ENCODE assay signal across 2 cellular contexts in genomic region chr6:132635288-132635687, GRCh38. TPM values are rescaled to one million over a fixed set of nuclear protein-coding genes. Genes with fewer than 3 reads are reported as not detected.
"Had no signal": no experiment of that assay in that cellular context is flagged by ENCODE, and none has a peak within 500 bp of the region (broad histone marks: within the 10 kb centered on the region; RNA-seq: fewer than 3 reads in every experiment).

No MANE protein-coding gene starts in this region.

RNA-seq across cellular contexts. Expression of gene TAAR2, which starts 11.2 kb away (rescaled TPM):
- total RNA-seq: G401, GM12878 had no signal
- polyA plus RNA-seq: GM12878 had no signal

RNA-seq across cellular contexts. Expression of gene TAAR1, which starts 23.7 kb away (rescaled TPM):
- total RNA-seq: G401, GM12878 had no signal
- polyA plus RNA-seq: GM12878 had no signal

RNA-seq across cellular contexts. Expression of gene TAAR5, which starts 45.7 kb away (rescaled TPM):
- total RNA-seq: G401, GM12878 had no signal
- polyA plus RNA-seq: GM12878 had no signal
